ENCODE assay signal across 8 cellular contexts in genomic region chr12:6334940-6335450, GRCh38. TPM values are rescaled to one million over a fixed set of nuclear protein-coding genes. Genes with fewer than 3 reads are reported as not detected.
DNase-seq lines count a peak whose midpoint lies in the region; ATAC-seq and TF ChIP-seq lines count a peak whose summit lies in the region.

No MANE protein-coding gene starts in this region.

- H3K36me3 ChIP-seq in cardiac muscle cell: peaks cover 19% of the 10 kb centered on the region
- H3K36me3 ChIP-seq in endodermal cell (ENCODE audit: control insufficient read depth, insufficient read depth, low read length): peaks cover 43% of the 10 kb centered on the region
- H3K36me3 ChIP-seq in mucosa of stomach (ENCODE audit: control insufficient read depth, insufficient read depth, low read length): peaks cover 24% of the 10 kb centered on the region
- peaks cover 0 to 11% of the 10 kb centered on the region in 2 donors for H3K36me3 ChIP-seq in aorta (ENCODE audit: control insufficient read depth in 1 of 2, insufficient read depth in 2 of 2, low read length in 1 of 2)

- H3K9me3 Mint-ChIP-seq in endodermal cell (no peaks in the 10 kb centered on the region), nephron progenitor cell (no peaks in the 10 kb centered on the region)

- H3K9me3 ChIP-seq in cardiac muscle cell (ENCODE audit: low read depth): no peaks in the 10 kb centered on the region
- H3K9me3 ChIP-seq in endodermal cell (ENCODE audit: control insufficient read depth, low read length): no peaks in the 10 kb centered on the region
- H3K9me3 ChIP-seq in mucosa of stomach (ENCODE audit: control insufficient read depth, low read length): no peaks in the 10 kb centered on the region
- no peaks in the 10 kb centered on the region for H3K9me3 ChIP-seq in aorta (ENCODE audit: control insufficient read depth, low read length)

- H3K27me3 Mint-ChIP-seq in endodermal cell (ENCODE audit: insufficient read depth) (no peaks in the 10 kb centered on the region), nephron progenitor cell (ENCODE audit: low read depth, poor library complexity) (no peaks in the 10 kb centered on the region)

- H3K4me1 Mint-ChIP-seq in endodermal cell (peaks cover 17% of the 10 kb centered on the region), nephron progenitor cell (peaks cover 4% of the 10 kb centered on the region)

- H3K27ac Mint-ChIP-seq in endodermal cell (no peak overlapping the region), nephron progenitor cell (no peak overlapping the region)

- H3K4me3 Mint-ChIP-seq in endodermal cell (no peak overlapping the region), nephron progenitor cell (no peak overlapping the region)

- peaks cover 52% of the 10 kb centered on the region for H3K36me3 Mint-ChIP-seq in endodermal cell (ENCODE audit: low read depth)
- peaks cover 43% of the 10 kb centered on the region for H3K36me3 Mint-ChIP-seq in nephron progenitor cell (ENCODE audit: low read depth)

- H3K4me3 ChIP-seq in cardiac muscle cell (no peak overlapping the region), endodermal cell (ENCODE audit: low read length) (no peak overlapping the region), mucosa of stomach (ENCODE audit: low read length) (peak overlapping the region; percentile 23), aorta (ENCODE audit: low read length in 2 of 2) (no peak overlapping the region)

- H3K9ac ChIP-seq in endodermal cell (ENCODE audit: extremely low read depth, low read length, poor library complexity, severe bottlenecking): no peak overlapping the region
- peak overlapping the region; percentile 83 for H3K9ac ChIP-seq in mucosa of stomach (ENCODE audit: low read length)

- H3K4me1 ChIP-seq in cardiac muscle cell (ENCODE audit: low read depth) (peaks cover 32% of the 10 kb centered on the region), endodermal cell (ENCODE audit: control insufficient read depth, insufficient read depth, low read length) (peaks cover 18% of the 10 kb centered on the region), mucosa of stomach (ENCODE audit: control insufficient read depth, insufficient read depth, low read length) (peaks cover 88% of the 10 kb centered on the region), aorta (ENCODE audit: control insufficient read depth in 1 of 2, insufficient read depth in 2 of 2, low read length in 2 of 2) (no peaks in the 10 kb centered on the region)

- intact Hi-C loops in left cardiac atrium (cut with DNase I): loop anchor here in 1 of 2 donors (2.0 to 10.0 kb wide), 2 partner anchors 50 to 200 kb away; partner anchors contain the start of genes GAPDH and LTBR
- intact Hi-C loops in aorta (cut with DNase I): loop anchor here (5.0 kb wide), 3 partner anchors 197 to 217 kb away; partner anchors contain the start of gene GAPDH (in 1 of the 2)

- 89 to 91% methylated on average over 8 to 12 of the region's 13 CpGs for WGBS in endodermal cell (ENCODE audit: insufficient coverage in 1 of 2, insufficient read length in 1 of 2), 2 experiments
- 42 to 46% methylated on average over 13 of the region's 13 CpGs for WGBS in aorta, 2 donors

- ATAC-seq in left cardiac atrium (no peak), aorta (ENCODE audit: low FRiP score) (no peak), GM21737 (IDR thresholded peaks at IDR 0.05; ENCODE audit: unreplicated experiment) (no peak)

- DNase-seq in cardiac muscle cell (ENCODE audit: low read depth in 1 of 2, low spot score in 1 of 2) (no peak), left cardiac atrium (no peak), endodermal cell (peak; percentile 53), aorta (peak in 1 of 2 donors; percentile 48), NCI-H69 (lab: John Stamatoyannopoulos, UW) (no peak), nephron progenitor cell (no peak)

- H3K27ac ChIP-seq in cardiac muscle cell: peak overlapping the region; percentile 93
- H3K27ac ChIP-seq in endodermal cell (ENCODE audit: low read depth, low read length): peak overlapping the region; percentile 92
- peak overlapping the region; percentile 24 to 40 for H3K27ac ChIP-seq in aorta (ENCODE audit: low read depth in 1 of 2, low read length in 2 of 2)

- TF ChIP-seq CTCF in cardiac muscle cell (IDR thresholded peaks at IDR 0.05; ENCODE audit: low read depth, low read length) (no peak), endodermal cell (conservative IDR thresholded peaks at IDR 0.05) (no peak), nephron progenitor cell (IDR thresholded peaks at IDR 0.05) (no peak)

- H3K27me3 ChIP-seq in cardiac muscle cell: no peaks in the 10 kb centered on the region
- H3K27me3 ChIP-seq in endodermal cell (ENCODE audit: control insufficient read depth, insufficient read depth, low read length, poor library complexity, severe bottlenecking): no peaks in the 10 kb centered on the region
- no peaks in the 10 kb centered on the region for H3K27me3 ChIP-seq in mucosa of stomach (ENCODE audit: control insufficient read depth, insufficient read depth, low read length)
- H3K27me3 ChIP-seq in aorta (ENCODE audit: control insufficient read depth in 1 of 2, insufficient read depth in 2 of 2, low read length in 1 of 2): no peaks in the 10 kb centered on the region

RNA-seq across cellular contexts. Expression of gene TNFRSF1A, which starts 6.9 kb away (rescaled TPM):
- total RNA-seq in cardiac muscle cell: 32.8 and 33.3 TPM in 2 replicates
- 41.7 and 42.3 TPM in 2 replicates for polyA plus RNA-seq in cardiac muscle cell
- total RNA-seq in left cardiac atrium: 100 to 1,000 TPM in 1 of 2 donors, 10 to 100 TPM in 1; 89.6 to 117 TPM
- total RNA-seq in endodermal cell: 10 to 100 TPM; 43.2 to 86.2 TPM
- 39.7 TPM for polyA plus RNA-seq in endodermal cell (2013, experiment 1 of 2)
- polyA plus RNA-seq in endodermal cell (2013, experiment 2 of 2): 37.7 TPM
- total RNA-seq in aorta: 100 to 1,000 TPM; 190 to 236 TPM
- 100 to 1,000 TPM in 1 of 2 donors, 10 to 100 TPM in 1; 36.9 to 112 TPM for polyA plus RNA-seq in aorta

RNA-seq across cellular contexts. Expression of gene PLEKHG6, which starts 24.5 kb away (rescaled TPM):
- total RNA-seq in cardiac muscle cell: 0.86 and 0.99 TPM in 2 replicates
- 0.39 and 1.2 TPM in 2 replicates for polyA plus RNA-seq in cardiac muscle cell
- 1 to 10 TPM; 5.0 to 6.8 TPM for total RNA-seq in left cardiac atrium
- total RNA-seq in endodermal cell: 10 to 100 TPM; 24.8 to 37.2 TPM
- 7.1 TPM for polyA plus RNA-seq in endodermal cell (2013, experiment 1 of 2)
- 4.6 TPM for polyA plus RNA-seq in endodermal cell (2013, experiment 2 of 2)
- 1 to 10 TPM in 1 of 2 donors, under 1 TPM in 1; 0.88 to 1.5 TPM for total RNA-seq in aorta
- 10 to 100 TPM in 1 of 2 donors, under 1 TPM in 1; 0.15 to 90.3 TPM for polyA plus RNA-seq in aorta

RNA-seq across cellular contexts. Expression of gene SCNN1A, which starts 40.4 kb away (rescaled TPM):
- total RNA-seq in cardiac muscle cell (0.25 and 0.66 TPM in 2 replicates), left cardiac atrium (1 to 10 TPM in 1 of 2 donors, under 1 TPM in 1; 0.85 to 3.5 TPM), endodermal cell (10 to 100 TPM; 32.1 to 87.7 TPM), aorta (1 to 10 TPM; 1.5 to 2.4 TPM)
- polyA plus RNA-seq in cardiac muscle cell (not detected in 2 replicates), aorta (1 to 10 TPM in 1 of 2 donors, under 1 TPM in 1; 0.61 to 1.5 TPM)
- polyA plus RNA-seq in endodermal cell (2013, experiment 1 of 2): 9.0 TPM
- polyA plus RNA-seq in endodermal cell (2013, experiment 2 of 2): 4.3 TPM

RNA-seq across cellular contexts. Expression of gene LTBR, which starts 49.0 kb away (rescaled TPM):
- total RNA-seq in cardiac muscle cell (2.2 and 4.1 TPM in 2 replicates), left cardiac atrium (10 to 100 TPM; 40.4 to 66.6 TPM), endodermal cell (1 to 10 TPM; 8.4 to 9.1 TPM), aorta (100 to 1,000 TPM in 1 of 2 donors, 10 to 100 TPM in 1; 83.1 to 103 TPM)
- polyA plus RNA-seq in cardiac muscle cell (0.65 and 2.4 TPM in 2 replicates), aorta (10 to 100 TPM; 20.5 to 87.8 TPM)
- 1.5 TPM for polyA plus RNA-seq in endodermal cell (2013, experiment 1 of 2)
- 1.9 TPM for polyA plus RNA-seq in endodermal cell (2013, experiment 2 of 2)

Comparison
In these comparisons a context has a peak if more than half of its experiments do, and no peak if none do; other contexts are left out.
1. H3K27ac ChIP-seq: peak in every context shown above with its lines; median percentile 93 in cardiac muscle cell; 92 in endodermal cell; 32 in aorta.
2. RNA of gene SCNN1A, which starts 40.4 kb away (total RNA-seq): 32.1 to 87.7 TPM in endodermal cell; 0.85 to 3.5 TPM in left cardiac atrium, 1.5 to 2.4 TPM in aorta and 0.25 to 0.66 TPM in cardiac muscle cell; every median in the first group is over 4 times any median in the second.